8 cellular contexts compared by ENCODE assay signal in genomic region chr1:220094016-220094911, GRCh38. TPM values are rescaled to one million over a fixed set of nuclear protein-coding genes. Genes with fewer than 3 reads are reported as not detected.
DNase-seq lines count a peak whose midpoint lies in the region; ATAC-seq lines count a peak whose summit lies in the region.

IARS2 (plus strand) TSS chr1:220094132; CDS start chr1:220094217, 85 bp downstream.

- H3K36me3 Mint-ChIP-seq in activated CD4-positive, alpha-beta T cell treated with anti-CD3 and anti-CD28 coated beads for 36 hours (ENCODE audit: low read depth) = peaks cover 14% of the 10 kb centered on the region

- H3K27ac ChIP-seq in cingulate gyrus (ENCODE audit: low read depth, low read length) = peak within 1 kb of the TSS; percentile 84

- intact Hi-C loops in activated CD4-positive, alpha-beta T cell treated with anti-CD3 and anti-CD28 coated beads for 36 hours (cut with DNase I, micrococcal nuclease) = loop anchor here (1.0 to 10.0 kb wide), 3 partner anchors 48 to 181 kb away; partner anchors contain the start of genes EPRS1 (in 2 of the 2) and RAB3GAP2 (in 2 of the 2)
- intact Hi-C loops in left colon (cut with DNase I, micrococcal nuclease) = loop anchor here in 1 of 2 donors (5.0 kb wide), 1 partner anchor 47 kb away; the partner anchor contains the start of gene EPRS1

- in situ Hi-C loops in ACHN (cut with HindIII; ENCODE audit: low pct_ligation_motif_present, low pct_unique_long_range_greater_than_20kb, low sequenced_read_pairs) = no loop called here

- H3K9me3 Mint-ChIP-seq in activated CD4-positive, alpha-beta T cell treated with anti-CD3 and anti-CD28 coated beads for 36 hours (ENCODE audit: low read depth) = no peaks in the 10 kb centered on the region

- peak; percentile 35 for ATAC-seq in GM18861 (IDR thresholded peaks at IDR 0.05; ENCODE audit: unreplicated experiment)
- ATAC-seq in HG03097 (IDR thresholded peaks at IDR 0.05; ENCODE audit: low FRiP score, unreplicated experiment) = peak; percentile 62
- ATAC-seq in activated CD4-positive, alpha-beta T cell treated with anti-CD3 and anti-CD28 coated beads for 36 hours = peak; percentile 76
- peak; percentile 80 for ATAC-seq in left colon

- DNase-seq in ACHN (peak; percentile 91), NCI-H226 (peak; percentile 60), left colon (peak; percentile 90 to 93)
- peak; percentile 96 for DNase-seq in activated CD4-positive, alpha-beta T cell treated with anti-CD3 and anti-CD28 coated beads for 36 hours
- DNase-seq in stimulated activated CD4-positive, alpha-beta T cell treated with anti-CD3 and anti-CD28 coated beads, Interleukin-1b, Interleukin-23, amount 100 ng/mL, for 48 hours = peak; percentile 91

- peak within 1 kb of the TSS; percentile 75 for H3K4me3 Mint-ChIP-seq in activated CD4-positive, alpha-beta T cell treated with anti-CD3 and anti-CD28 coated beads for 36 hours

- H3K27me3 Mint-ChIP-seq in activated CD4-positive, alpha-beta T cell treated with anti-CD3 and anti-CD28 coated beads for 36 hours = no peaks in the 10 kb centered on the region

- CTCF ChIA-PET in activated CD4-positive, alpha-beta T cell treated with anti-CD3 and anti-CD28 coated beads for 36 hours (lab: Charles Lee) = interaction anchor here (0.8 to 1.1 kb wide), 2 partner anchors 20 to 23 kb away, joined by 3 to 6 read pairs; no protein-coding TSS in a partner anchor

- POLR2A ChIA-PET in activated CD4-positive, alpha-beta T cell treated with anti-CD3 and anti-CD28 coated beads for 36 hours (lab: Charles Lee) = no interaction called here

- H3K4me1 Mint-ChIP-seq in activated CD4-positive, alpha-beta T cell treated with anti-CD3 and anti-CD28 coated beads for 36 hours = peaks cover 20% of the 10 kb centered on the region

- H3K27ac Mint-ChIP-seq in activated CD4-positive, alpha-beta T cell treated with anti-CD3 and anti-CD28 coated beads for 36 hours = peak within 1 kb of the TSS; percentile 31

RNA-seq across cellular contexts. Expression of gene IARS2, which starts in this region (rescaled TPM):
- 10 to 100 TPM; 59.9 to 86.6 TPM for total RNA-seq in activated CD4-positive, alpha-beta T cell treated with anti-CD3 and anti-CD28 coated beads for 36 hours
- 10 to 100 TPM; 77.7 to 93.4 TPM for total RNA-seq in left colon

Comparison
In these comparisons a context has a peak if more than half of its experiments do, and no peak if none do; other contexts are left out.
1. Peak in every context shown above with its lines: DNase-seq, ATAC-seq and H3K27ac ChIP-seq.